1 cellular context compared by ENCODE assay signal in the genomic region with DNA sequence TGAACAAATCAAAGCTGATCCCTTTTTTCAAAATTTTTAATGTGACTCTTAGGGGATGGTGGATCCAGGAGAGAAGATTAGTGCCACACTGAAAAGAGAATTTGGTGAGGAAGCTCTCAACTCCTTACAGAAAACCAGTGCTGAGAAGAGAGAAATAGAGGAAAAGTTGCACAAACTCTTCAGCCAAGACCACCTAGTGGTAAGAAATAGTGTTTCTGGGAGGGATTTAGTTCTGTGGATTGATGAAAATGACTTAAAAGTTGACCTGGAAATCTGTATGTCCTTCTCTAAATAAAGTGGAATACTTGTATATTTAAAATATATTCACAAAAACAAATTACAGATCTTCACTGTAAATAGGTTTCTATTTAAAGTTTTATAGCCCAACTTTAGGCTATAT.
TF ChIP-seq lines count a peak whose summit lies in the region.

No MANE protein-coding gene starts in this region.

TF ChIP-seq in HepG2, 621 proteins besides CTCF, POLR2A, EP300 and RAD21 (continued from another document):
- TF ChIP-seq, protein P1, sequence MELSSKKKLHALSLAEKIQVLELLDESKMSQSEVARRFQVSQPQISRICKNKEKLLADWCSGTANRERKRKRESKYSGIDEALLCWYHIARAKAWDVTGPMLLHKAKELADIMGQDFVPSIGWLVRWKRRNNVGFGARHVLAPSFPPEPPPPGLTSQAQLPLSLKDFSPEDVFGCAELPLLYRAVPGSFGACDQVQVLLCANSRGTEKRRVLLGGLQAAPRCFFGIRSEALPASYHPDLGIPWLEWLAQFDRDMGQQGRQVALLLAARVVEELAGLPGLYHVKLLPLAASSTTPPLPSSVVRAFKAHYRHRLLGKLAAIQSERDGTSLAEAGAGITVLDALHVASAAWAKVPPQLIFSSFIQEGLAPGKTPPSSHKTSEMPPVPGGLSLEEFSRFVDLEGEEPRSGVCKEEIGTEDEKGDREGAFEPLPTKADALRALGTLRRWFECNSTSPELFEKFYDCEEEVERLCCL (CRISPR knock-in tag; IDR thresholded peaks at IDR 0.05; ENCODE audit: borderline replicate concordance) = no peak
- TF ChIP-seq, protein P2, sequence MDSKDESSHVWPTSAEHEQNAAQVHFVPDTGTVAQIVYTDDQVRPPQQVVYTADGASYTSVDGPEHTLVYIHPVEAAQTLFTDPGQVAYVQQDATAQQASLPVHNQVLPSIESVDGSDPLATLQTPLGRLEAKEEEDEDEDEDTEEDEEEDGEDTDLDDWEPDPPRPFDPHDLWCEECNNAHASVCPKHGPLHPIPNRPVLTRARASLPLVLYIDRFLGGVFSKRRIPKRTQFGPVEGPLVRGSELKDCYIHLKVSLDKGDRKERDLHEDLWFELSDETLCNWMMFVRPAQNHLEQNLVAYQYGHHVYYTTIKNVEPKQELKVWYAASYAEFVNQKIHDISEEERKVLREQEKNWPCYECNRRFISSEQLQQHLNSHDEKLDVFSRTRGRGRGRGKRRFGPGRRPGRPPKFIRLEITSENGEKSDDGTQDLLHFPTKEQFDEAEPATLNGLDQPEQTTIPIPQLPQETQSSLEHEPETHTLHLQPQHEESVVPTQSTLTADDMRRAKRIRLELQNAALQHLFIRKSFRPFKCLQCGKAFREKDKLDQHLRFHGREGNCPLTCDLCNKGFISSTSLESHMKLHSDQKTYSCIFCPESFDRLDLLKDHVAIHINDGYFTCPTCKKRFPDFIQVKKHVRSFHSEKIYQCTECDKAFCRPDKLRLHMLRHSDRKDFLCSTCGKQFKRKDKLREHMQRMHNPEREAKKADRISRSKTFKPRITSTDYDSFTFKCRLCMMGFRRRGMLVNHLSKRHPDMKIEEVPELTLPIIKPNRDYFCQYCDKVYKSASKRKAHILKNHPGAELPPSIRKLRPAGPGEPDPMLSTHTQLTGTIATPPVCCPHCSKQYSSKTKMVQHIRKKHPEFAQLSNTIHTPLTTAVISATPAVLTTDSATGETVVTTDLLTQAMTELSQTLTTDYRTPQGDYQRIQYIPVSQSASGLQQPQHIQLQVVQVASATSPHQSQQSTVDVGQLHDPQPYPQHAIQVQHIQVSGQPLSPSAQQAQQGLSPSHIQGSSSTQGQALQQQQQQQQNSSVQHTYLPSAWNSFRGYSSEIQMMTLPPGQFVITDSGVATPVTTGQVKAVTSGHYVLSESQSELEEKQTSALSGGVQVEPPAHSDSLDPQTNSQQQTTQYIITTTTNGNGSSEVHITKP (CRISPR knock-in tag; IDR thresholded peaks at IDR 0.05; ENCODE audit: low read depth) = no peak
- TF ChIP-seq SP4 (CRISPR knock-in tag; IDR thresholded peaks at IDR 0.05) = no peak
- no peak for TF ChIP-seq ZFP41 (CRISPR knock-in tag; IDR thresholded peaks at IDR 0.05; ENCODE audit: borderline replicate concordance)
- TF ChIP-seq KDM1A (CRISPR knock-in tag; IDR thresholded peaks at IDR 0.05) = no peak
- TF ChIP-seq, protein P3, sequence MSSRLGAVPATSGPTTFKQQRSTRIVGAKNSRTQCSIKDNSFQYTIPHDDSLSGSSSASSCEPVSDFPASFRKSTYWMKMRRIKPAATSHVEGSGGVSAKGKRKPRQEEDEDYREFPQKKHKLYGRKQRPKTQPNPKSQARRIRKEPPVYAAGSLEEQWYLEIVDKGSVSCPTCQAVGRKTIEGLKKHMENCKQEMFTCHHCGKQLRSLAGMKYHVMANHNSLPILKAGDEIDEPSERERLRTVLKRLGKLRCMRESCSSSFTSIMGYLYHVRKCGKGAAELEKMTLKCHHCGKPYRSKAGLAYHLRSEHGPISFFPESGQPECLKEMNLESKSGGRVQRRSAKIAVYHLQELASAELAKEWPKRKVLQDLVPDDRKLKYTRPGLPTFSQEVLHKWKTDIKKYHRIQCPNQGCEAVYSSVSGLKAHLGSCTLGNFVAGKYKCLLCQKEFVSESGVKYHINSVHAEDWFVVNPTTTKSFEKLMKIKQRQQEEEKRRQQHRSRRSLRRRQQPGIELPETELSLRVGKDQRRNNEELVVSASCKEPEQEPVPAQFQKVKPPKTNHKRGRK (CRISPR knock-in tag; IDR thresholded peaks at IDR 0.05) = no peak
- TF ChIP-seq ZNF569 (CRISPR knock-in tag; IDR thresholded peaks at IDR 0.05; ENCODE audit: borderline replicate concordance) = no peak
- TF ChIP-seq HMG20A (CRISPR knock-in tag; IDR thresholded peaks at IDR 0.05; ENCODE audit: borderline replicate concordance) = no peak
- no peak for TF ChIP-seq DNMT1 (CRISPR knock-in tag; IDR thresholded peaks at IDR 0.05)
- TF ChIP-seq ZNF75D (CRISPR knock-in tag; IDR thresholded peaks at IDR 0.05; ENCODE audit: borderline replicate concordance) = no peak
